ENCODE assay signal across 8 cellular contexts in the genomic region with DNA sequence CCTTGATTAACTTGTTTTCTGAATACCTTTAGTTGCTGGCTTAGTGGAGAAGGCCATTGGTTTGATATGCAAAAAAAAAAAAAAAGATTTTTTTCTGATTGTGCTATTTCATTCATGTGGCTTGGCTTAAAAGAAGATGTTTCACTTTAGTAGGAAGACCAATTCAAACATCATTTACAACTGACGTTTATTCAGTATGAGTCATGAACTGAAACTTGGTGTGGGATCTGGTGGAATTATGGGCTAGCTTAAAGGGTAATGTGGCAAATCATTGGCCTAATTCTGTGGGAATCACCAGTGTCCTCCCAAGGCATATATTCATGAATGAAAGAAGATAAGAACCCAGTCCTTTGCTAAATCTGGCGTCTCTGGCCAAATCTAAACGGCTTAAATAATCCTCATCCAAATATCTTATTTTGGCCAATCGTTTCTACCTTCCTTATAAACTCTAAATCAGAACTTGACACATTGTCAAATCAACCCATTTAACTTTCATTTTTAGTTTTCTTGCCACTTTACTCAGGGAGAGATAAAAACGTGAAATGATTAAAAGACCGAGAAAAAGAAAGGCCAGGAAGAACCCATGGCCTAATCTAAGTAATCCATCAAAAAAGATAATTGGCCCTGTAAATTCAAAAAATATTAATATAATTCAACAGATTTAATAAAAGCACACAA.
A peak's percentile ranks its signal among the peaks of the same experiment; 100 is the strongest.
DNase-seq lines count a peak whose midpoint lies in the region; FAIRE-seq and TF ChIP-seq lines count a peak whose summit lies in the region.

No MANE protein-coding gene starts in this region.

- peak overlapping the region; percentile 73 for H3K27ac Mint-ChIP-seq in activated naive CD4-positive, alpha-beta T cell treated with anti-CD3 and anti-CD28 coated beads, Interleukin-2, amount 50 U/mL, for 24 hours
- H3K27ac Mint-ChIP-seq in activated naive CD4-positive, alpha-beta T cell treated with anti-CD3 and anti-CD28 coated beads, Interleukin-2, amount 10 ng/mL, durations not matched to agents 7 days and 5 days = no peak overlapping the region

- H3K9me3 Mint-ChIP-seq in activated naive CD4-positive, alpha-beta T cell treated with anti-CD3 and anti-CD28 coated beads, Interleukin-2, amount 50 U/mL, for 24 hours = peaks cover 6% of the 10 kb centered on the region
- H3K9me3 Mint-ChIP-seq in activated naive CD4-positive, alpha-beta T cell treated with anti-CD3 and anti-CD28 coated beads, Interleukin-2, amount 10 ng/mL, durations not matched to agents 7 days and 5 days = no peaks in the 10 kb centered on the region

- no peak overlapping the region for H3K4me3 ChIP-seq in cardiac fibroblast (replicated peaks in 1 of 2; ENCODE audit: low read depth in 2 of 2, low read length in 2 of 2)

- peak overlapping the region; percentile 57 for H3K4me3 Mint-ChIP-seq in activated naive CD4-positive, alpha-beta T cell treated with anti-CD3 and anti-CD28 coated beads, Interleukin-2, amount 50 U/mL, for 24 hours
- H3K4me3 Mint-ChIP-seq in activated naive CD4-positive, alpha-beta T cell treated with anti-CD3 and anti-CD28 coated beads, Interleukin-2, amount 10 ng/mL, durations not matched to agents 7 days and 5 days = no peak overlapping the region

- H3K27me3 Mint-ChIP-seq in activated naive CD4-positive, alpha-beta T cell treated with anti-CD3 and anti-CD28 coated beads, Interleukin-2, amount 50 U/mL, for 24 hours = no peaks in the 10 kb centered on the region
- peaks cover 4% of the 10 kb centered on the region for H3K27me3 Mint-ChIP-seq in activated naive CD4-positive, alpha-beta T cell treated with anti-CD3 and anti-CD28 coated beads, Interleukin-2, amount 10 ng/mL, durations not matched to agents 7 days and 5 days

- DNase-seq in activated naive CD4-positive, alpha-beta T cell treated with anti-CD3 and anti-CD28 coated beads, Interleukin-2, amount 10 ng/mL, durations not matched to agents 7 days and 5 days = no peak
- DNase-seq in HS-27A (ENCODE audit: low read depth) (peak; percentile 58), cardiac fibroblast (ENCODE audit: low read depth in 2 of 2) (peak; percentile 41 to 76), urothelium cell line (ENCODE audit: low spot score) (peak; percentile 49), NCI-H2196 (lab: John Stamatoyannopoulos, UW; ENCODE audit: unreplicated experiment) (no peak), COLO668 (lab: John Stamatoyannopoulos, UW; ENCODE audit: unreplicated experiment) (no peak), DMS 273 treated with DMSO at 0.1 percent for 48 hours (lab: John Stamatoyannopoulos, UW) (no peak)

- CTCF ChIA-PET in activated naive CD4-positive, alpha-beta T cell treated with anti-CD3 and anti-CD28 coated beads, Interleukin-2, amount 10 ng/mL, durations not matched to agents 7 days and 5 days (lab: Charles Lee) = no interaction called here

- no peak for TF ChIP-seq CTCF in cardiac fibroblast (IDR thresholded peaks at IDR 0.05; ENCODE audit: low read depth, low read length)

- H3K36me3 Mint-ChIP-seq in activated naive CD4-positive, alpha-beta T cell treated with anti-CD3 and anti-CD28 coated beads, Interleukin-2, amount 50 U/mL, for 24 hours = peaks cover 18% of the 10 kb centered on the region
- peaks cover 27% of the 10 kb centered on the region for H3K36me3 Mint-ChIP-seq in activated naive CD4-positive, alpha-beta T cell treated with anti-CD3 and anti-CD28 coated beads, Interleukin-2, amount 10 ng/mL, durations not matched to agents 7 days and 5 days

- H3K4me1 Mint-ChIP-seq in activated naive CD4-positive, alpha-beta T cell treated with anti-CD3 and anti-CD28 coated beads, Interleukin-2, amount 50 U/mL, for 24 hours = peaks cover 58% of the 10 kb centered on the region
- H3K4me1 Mint-ChIP-seq in activated naive CD4-positive, alpha-beta T cell treated with anti-CD3 and anti-CD28 coated beads, Interleukin-2, amount 10 ng/mL, durations not matched to agents 7 days and 5 days = peaks cover 22% of the 10 kb centered on the region

- FAIRE-seq in urothelium cell line (lab: Jason Lieb, UNC) = peak; percentile 27

Comparison
In these comparisons a context has a peak if more than half of its experiments do, and no peak if none do; other contexts are left out.
1. DNase-seq: peak in HS-27A (single experiment), cardiac fibroblast (2 of 2) and urothelium cell line (single experiment); none in activated naive CD4-positive, alpha-beta T cell treated with anti-CD3 and anti-CD28 coated beads, Interleukin-2, amount 10 ng/mL, durations not matched to agents 7 days and 5 days (single experiment), NCI-H2196 (single experiment), COLO668 (single experiment) and DMS 273 treated with DMSO at 0.1 percent for 48 hours (single experiment).